ENCODE assay signal across 1 cellular context in genomic region chr10:112465299-112465882, GRCh38.
TF ChIP-seq lines count a peak whose summit lies in the region.

No MANE protein-coding gene starts in this region.

TF ChIP-seq in HEK293T, 16 proteins besides CTCF, POLR2A, EP300 and RAD21 (continued from another document):
- TF ChIP-seq ARNT (IDR thresholded peaks at IDR 0.05) (no peak), SP1 (IDR thresholded peaks at IDR 0.05) (no peak)
TF ChIP-seq in HEK293T: peak in this region for 0.
